8 cellular contexts compared by ENCODE assay signal in genomic region chr16:50509521-50510341, GRCh38. TPM values are rescaled to one million over a fixed set of nuclear protein-coding genes. Genes with fewer than 3 reads are reported as not detected.
DNase-seq lines count a peak whose midpoint lies in the region; ATAC-seq and TF ChIP-seq lines count a peak whose summit lies in the region.

No MANE protein-coding gene starts in this region.

- H3F3A ChIP-seq in PC-3 (ENCODE audit: low read length, unreplicated experiment): no peaks in the 10 kb centered on the region

- H3K27ac ChIP-seq in PC-3 (ENCODE audit: low read length): no peak overlapping the region
- H3K27ac ChIP-seq in right lobe of liver: no peak overlapping the region
- H3K27ac ChIP-seq in upper lobe of left lung: no peak overlapping the region

- H3K36me3 ChIP-seq in PC-3 (ENCODE audit: low read depth, low read length) (no peaks in the 10 kb centered on the region), right lobe of liver (no peaks in the 10 kb centered on the region), upper lobe of left lung (no peaks in the 10 kb centered on the region)

- no peaks in the 10 kb centered on the region for H3K79me2 ChIP-seq in PC-3 (ENCODE audit: low read length)

- H3K9me3 ChIP-seq in PC-3 (ENCODE audit: low read length): no peaks in the 10 kb centered on the region
- H3K9me3 ChIP-seq in right lobe of liver: no peaks in the 10 kb centered on the region
- H3K9me3 ChIP-seq in upper lobe of left lung: no peaks in the 10 kb centered on the region

- ATAC-seq in PC-3 (no peak), right lobe of liver (peak in 1 of 4 donors; percentile 47), upper lobe of left lung (ENCODE audit: low FRiP score in 2 of 2) (no peak), HG02759 (IDR thresholded peaks at IDR 0.05; ENCODE audit: unreplicated experiment) (no peak), HG02885 (IDR thresholded peaks at IDR 0.05; ENCODE audit: poor library complexity, unreplicated experiment) (no peak)

- BruUV-seq in PC-3 (replicated peaks; lab: Mats Ljungman, UMichigan): no TSS peak

- no peak overlapping the region for H2AFZ ChIP-seq in PC-3 (ENCODE audit: low read length)

- CTCF ChIA-PET in PC-3 (lab: Charles Lee): interaction anchor here (1.0 kb wide), 1 partner anchor 137 kb away, joined by 3 read pairs; no protein-coding TSS in a partner anchor

- H3K9ac ChIP-seq in PC-3 (ENCODE audit: low read length): no peak overlapping the region

- 53% methylated on average over 10 of the region's 10 CpGs for WGBS in right lobe of liver (ENCODE audit: insufficient coverage, low coverage, low lambda C conversion rate, missing lambda C conversion rate)
- 62 to 69% methylated on average over 10 of the region's 10 CpGs for WGBS in upper lobe of left lung, 2 donors

- no peaks in the 10 kb centered on the region for H4K20me1 ChIP-seq in PC-3 (ENCODE audit: low read length)

- H3K4me2 ChIP-seq in PC-3 (ENCODE audit: low read length): no peak overlapping the region

- H3K4me3 ChIP-seq in PC-3 (ENCODE audit: low read length) (no peak overlapping the region), right lobe of liver (no peak overlapping the region), upper lobe of left lung (no peak overlapping the region)

- no peaks in the 10 kb centered on the region for H3K4me1 ChIP-seq in PC-3 (ENCODE audit: insufficient read depth, low read length)
- no peaks in the 10 kb centered on the region for H3K4me1 ChIP-seq in right lobe of liver
- H3K4me1 ChIP-seq in upper lobe of left lung: no peaks in the 10 kb centered on the region

- POLR2A ChIA-PET in PC-3 (lab: Charles Lee; ENCODE audit: unreplicated experiment): no interaction called here

- peak; percentile 81 for TF ChIP-seq CTCF in PC-3 (conservative IDR thresholded peaks at IDR 0.05; ENCODE audit: low read depth, low read length)
- TF ChIP-seq CTCF in right lobe of liver (IDR thresholded peaks at IDR 0.05): peak; percentile 37 to 69 (median 44)
- peak in 4 of 6 experiments; percentile 14 to 40 (median 30) for TF ChIP-seq CTCF in upper lobe of left lung (IDR thresholded peaks at IDR 0.05)

- TF ChIP-seq EP300 in upper lobe of left lung (IDR thresholded peaks at IDR 0.05): no peak

- H3K27me3 ChIP-seq in PC-3 (ENCODE audit: low read length) (no peaks in the 10 kb centered on the region), right lobe of liver (no peaks in the 10 kb centered on the region), upper lobe of left lung (no peaks in the 10 kb centered on the region)

- DNase-seq in SIG-M5 treated with dmso at 0.1 percent for 504 hours (lab: John Stamatoyannopoulos, UW; ENCODE audit: unreplicated experiment) (peak; percentile 2), SIG-M5 (lab: John Stamatoyannopoulos, UW) (no peak), PC-3 (peak; percentile 46), amniotic epithelial cell (ENCODE audit: low read depth) (peak; percentile 7), right lobe of liver (peak in 1 of 3 donors; percentile 42), upper lobe of left lung (no peak)

- TF ChIP-seq POLR2A in right lobe of liver (IDR thresholded peaks at IDR 0.05) (no peak), upper lobe of left lung (IDR thresholded peaks at IDR 0.05) (no peak)

- no peaks in the 10 kb centered on the region for H3K9me2 ChIP-seq in PC-3 (replicated peaks; ENCODE audit: low read length)

- intact Hi-C loops in PC-3 (cut with micrococcal nuclease) (no loop called here), right lobe of liver (cut with DNase I) (no loop called here)

RNA-seq across cellular contexts. Expression of gene NKD1, which starts 38.5 kb away (rescaled TPM):
- total RNA-seq in PC-3 (2014; rRNA removed) (0.06 and 0.07 TPM in 2 replicates), right lobe of liver (1 to 10 TPM in 5 of 6 experiments, under 1 TPM in 1; 0.69 to 2.6 (median 2.1) TPM), upper lobe of left lung (10 to 100 TPM in 5 of 6 donors, 1 to 10 TPM in 1; 9.9 to 59.7 (median 21.4) TPM)

Comparison
In these comparisons a context has a peak if more than half of its experiments do, and no peak if none do; other contexts are left out.
1. DNase-seq: peak in SIG-M5 treated with dmso at 0.1 percent for 504 hours (single experiment), PC-3 (single experiment) and amniotic epithelial cell (single experiment); none in SIG-M5 (single experiment) and upper lobe of left lung (0 of 2).
2. CTCF ChIP-seq: peak in every context shown above with its lines; median percentile 81 in PC-3; 44 in right lobe of liver; 30 in upper lobe of left lung.